ENCODE assay signal across 1 cellular context in the genomic region with DNA sequence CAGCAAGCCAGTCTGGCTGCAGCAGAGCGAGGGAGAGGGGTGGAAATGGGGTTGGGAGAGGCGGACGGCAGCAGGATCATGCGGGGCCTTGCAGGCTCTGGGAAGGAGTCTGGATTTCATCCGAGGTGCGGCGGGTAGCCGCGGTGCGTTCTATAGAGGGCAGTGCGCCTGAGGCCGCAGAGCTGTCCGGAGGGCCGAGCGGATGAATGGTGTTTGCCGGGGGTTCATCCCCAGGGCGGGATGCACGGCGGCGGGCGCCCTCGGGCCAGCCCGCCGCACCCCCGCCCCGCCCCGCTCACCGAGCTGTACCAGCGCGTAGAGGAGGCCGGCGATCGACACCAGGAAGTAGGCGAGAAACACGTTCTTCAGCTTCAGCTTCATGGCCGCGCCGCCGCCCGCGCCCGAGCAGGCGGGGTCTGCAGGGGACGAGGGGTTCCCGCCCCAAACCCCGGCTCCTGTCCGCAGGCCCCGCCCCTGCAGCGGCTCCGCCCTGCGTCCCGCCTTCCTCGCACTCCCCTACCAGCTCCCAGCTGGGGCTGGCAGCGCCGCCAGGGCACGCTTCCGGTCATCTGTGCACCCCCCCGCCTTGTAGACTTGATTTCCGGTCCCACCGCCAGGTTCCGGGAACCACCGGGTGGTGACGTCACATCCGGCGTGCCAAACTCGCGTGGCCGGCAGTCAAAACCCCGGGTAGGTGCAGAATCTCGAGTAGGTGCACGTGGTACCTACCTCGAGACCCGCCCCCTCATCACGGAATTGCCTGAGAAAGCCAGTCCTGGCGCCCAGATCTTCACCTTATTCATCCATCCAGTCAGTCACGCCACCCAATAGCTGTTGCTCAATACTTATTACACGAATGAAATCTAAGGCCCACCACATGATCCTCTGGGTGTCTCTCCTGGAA.
TF ChIP-seq lines count a peak whose summit lies in the region.

A gene (minus strand): TSS at position 420 of the 904 bp plus-strand sequence. CDS start 39 bp downstream, at position 381.

TF ChIP-seq in WTC11, 78 proteins besides CTCF, POLR2A, EP300 and RAD21 (continued from another document):
- TF ChIP-seq, protein P1, sequence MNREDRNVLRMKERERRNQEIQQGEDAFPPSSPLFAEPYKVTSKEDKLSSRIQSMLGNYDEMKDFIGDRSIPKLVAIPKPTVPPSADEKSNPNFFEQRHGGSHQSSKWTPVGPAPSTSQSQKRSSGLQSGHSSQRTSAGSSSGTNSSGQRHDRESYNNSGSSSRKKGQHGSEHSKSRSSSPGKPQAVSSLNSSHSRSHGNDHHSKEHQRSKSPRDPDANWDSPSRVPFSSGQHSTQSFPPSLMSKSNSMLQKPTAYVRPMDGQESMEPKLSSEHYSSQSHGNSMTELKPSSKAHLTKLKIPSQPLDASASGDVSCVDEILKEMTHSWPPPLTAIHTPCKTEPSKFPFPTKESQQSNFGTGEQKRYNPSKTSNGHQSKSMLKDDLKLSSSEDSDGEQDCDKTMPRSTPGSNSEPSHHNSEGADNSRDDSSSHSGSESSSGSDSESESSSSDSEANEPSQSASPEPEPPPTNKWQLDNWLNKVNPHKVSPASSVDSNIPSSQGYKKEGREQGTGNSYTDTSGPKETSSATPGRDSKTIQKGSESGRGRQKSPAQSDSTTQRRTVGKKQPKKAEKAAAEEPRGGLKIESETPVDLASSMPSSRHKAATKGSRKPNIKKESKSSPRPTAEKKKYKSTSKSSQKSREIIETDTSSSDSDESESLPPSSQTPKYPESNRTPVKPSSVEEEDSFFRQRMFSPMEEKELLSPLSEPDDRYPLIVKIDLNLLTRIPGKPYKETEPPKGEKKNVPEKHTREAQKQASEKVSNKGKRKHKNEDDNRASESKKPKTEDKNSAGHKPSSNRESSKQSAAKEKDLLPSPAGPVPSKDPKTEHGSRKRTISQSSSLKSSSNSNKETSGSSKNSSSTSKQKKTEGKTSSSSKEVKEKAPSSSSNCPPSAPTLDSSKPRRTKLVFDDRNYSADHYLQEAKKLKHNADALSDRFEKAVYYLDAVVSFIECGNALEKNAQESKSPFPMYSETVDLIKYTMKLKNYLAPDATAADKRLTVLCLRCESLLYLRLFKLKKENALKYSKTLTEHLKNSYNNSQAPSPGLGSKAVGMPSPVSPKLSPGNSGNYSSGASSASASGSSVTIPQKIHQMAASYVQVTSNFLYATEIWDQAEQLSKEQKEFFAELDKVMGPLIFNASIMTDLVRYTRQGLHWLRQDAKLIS (CRISPR knock-in tag; IDR thresholded peaks at IDR 0.05; ENCODE audit: borderline replicate concordance): no peak
- TF ChIP-seq, protein P2, sequence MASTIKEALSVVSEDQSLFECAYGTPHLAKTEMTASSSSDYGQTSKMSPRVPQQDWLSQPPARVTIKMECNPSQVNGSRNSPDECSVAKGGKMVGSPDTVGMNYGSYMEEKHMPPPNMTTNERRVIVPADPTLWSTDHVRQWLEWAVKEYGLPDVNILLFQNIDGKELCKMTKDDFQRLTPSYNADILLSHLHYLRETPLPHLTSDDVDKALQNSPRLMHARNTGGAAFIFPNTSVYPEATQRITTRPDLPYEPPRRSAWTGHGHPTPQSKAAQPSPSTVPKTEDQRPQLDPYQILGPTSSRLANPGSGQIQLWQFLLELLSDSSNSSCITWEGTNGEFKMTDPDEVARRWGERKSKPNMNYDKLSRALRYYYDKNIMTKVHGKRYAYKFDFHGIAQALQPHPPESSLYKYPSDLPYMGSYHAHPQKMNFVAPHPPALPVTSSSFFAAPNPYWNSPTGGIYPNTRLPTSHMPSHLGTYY (CRISPR knock-in tag; IDR thresholded peaks at IDR 0.05): 0 out of 2 replicates have a peak, but pooled peaks have one; percentile 27
- peak; percentile 63; the same call in 1 of the 2 replicates for TF ChIP-seq ZNF317 (CRISPR knock-in tag; IDR thresholded peaks at IDR 0.05; ENCODE audit: borderline replicate concordance, low read depth)
- no peak for TF ChIP-seq FOXJ3 (CRISPR knock-in tag; IDR thresholded peaks at IDR 0.05; ENCODE audit: borderline replicate concordance)
- peak; percentile 74; the same call in 1 of the 2 replicates for TF ChIP-seq NFE2L1 (CRISPR knock-in tag; IDR thresholded peaks at IDR 0.05)
- TF ChIP-seq, protein P3, sequence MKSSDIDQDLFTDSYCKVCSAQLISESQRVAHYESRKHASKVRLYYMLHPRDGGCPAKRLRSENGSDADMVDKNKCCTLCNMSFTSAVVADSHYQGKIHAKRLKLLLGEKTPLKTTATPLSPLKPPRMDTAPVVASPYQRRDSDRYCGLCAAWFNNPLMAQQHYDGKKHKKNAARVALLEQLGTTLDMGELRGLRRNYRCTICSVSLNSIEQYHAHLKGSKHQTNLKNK (CRISPR knock-in tag; IDR thresholded peaks at IDR 0.05): no peak
- TF ChIP-seq ATF1 (CRISPR knock-in tag; IDR thresholded peaks at IDR 0.05): peak; percentile 35; the same call in 1 of the 2 replicates
- TF ChIP-seq, protein P4, sequence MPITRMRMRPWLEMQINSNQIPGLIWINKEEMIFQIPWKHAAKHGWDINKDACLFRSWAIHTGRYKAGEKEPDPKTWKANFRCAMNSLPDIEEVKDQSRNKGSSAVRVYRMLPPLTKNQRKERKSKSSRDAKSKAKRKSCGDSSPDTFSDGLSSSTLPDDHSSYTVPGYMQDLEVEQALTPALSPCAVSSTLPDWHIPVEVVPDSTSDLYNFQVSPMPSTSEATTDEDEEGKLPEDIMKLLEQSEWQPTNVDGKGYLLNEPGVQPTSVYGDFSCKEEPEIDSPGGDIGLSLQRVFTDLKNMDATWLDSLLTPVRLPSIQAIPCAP (CRISPR knock-in tag; IDR thresholded peaks at IDR 0.05): no peak
- no peak for TF ChIP-seq IRF2 (CRISPR knock-in tag; IDR thresholded peaks at IDR 0.05; ENCODE audit: borderline replicate concordance, low read depth)
- TF ChIP-seq, protein P5, sequence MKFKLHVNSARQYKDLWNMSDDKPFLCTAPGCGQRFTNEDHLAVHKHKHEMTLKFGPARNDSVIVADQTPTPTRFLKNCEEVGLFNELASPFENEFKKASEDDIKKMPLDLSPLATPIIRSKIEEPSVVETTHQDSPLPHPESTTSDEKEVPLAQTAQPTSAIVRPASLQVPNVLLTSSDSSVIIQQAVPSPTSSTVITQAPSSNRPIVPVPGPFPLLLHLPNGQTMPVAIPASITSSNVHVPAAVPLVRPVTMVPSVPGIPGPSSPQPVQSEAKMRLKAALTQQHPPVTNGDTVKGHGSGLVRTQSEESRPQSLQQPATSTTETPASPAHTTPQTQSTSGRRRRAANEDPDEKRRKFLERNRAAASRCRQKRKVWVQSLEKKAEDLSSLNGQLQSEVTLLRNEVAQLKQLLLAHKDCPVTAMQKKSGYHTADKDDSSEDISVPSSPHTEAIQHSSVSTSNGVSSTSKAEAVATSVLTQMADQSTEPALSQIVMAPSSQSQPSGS (CRISPR knock-in tag; IDR thresholded peaks at IDR 0.05; ENCODE audit: borderline replicate concordance, low read depth): no peak
- TF ChIP-seq, protein P6, sequence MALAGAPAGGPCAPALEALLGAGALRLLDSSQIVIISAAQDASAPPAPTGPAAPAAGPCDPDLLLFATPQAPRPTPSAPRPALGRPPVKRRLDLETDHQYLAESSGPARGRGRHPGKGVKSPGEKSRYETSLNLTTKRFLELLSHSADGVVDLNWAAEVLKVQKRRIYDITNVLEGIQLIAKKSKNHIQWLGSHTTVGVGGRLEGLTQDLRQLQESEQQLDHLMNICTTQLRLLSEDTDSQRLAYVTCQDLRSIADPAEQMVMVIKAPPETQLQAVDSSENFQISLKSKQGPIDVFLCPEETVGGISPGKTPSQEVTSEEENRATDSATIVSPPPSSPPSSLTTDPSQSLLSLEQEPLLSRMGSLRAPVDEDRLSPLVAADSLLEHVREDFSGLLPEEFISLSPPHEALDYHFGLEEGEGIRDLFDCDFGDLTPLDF (CRISPR knock-in tag; IDR thresholded peaks at IDR 0.05): no peak
